ENCODE assay signal across 30 cellular contexts in genomic region chr10:102841827-102842345, GRCh38. TPM values are rescaled to one million over a fixed set of nuclear protein-coding genes. Genes with fewer than 3 reads are reported as not detected.
"Had no signal": no experiment of that assay in that cellular context is flagged by ENCODE, and none has a peak within 500 bp of the region (broad histone marks: within the 10 kb centered on the region; RNA-seq: fewer than 3 reads in every experiment).

No MANE protein-coding gene starts in this region.

- H3K36me3 Mint-ChIP-seq: memory B cell; natural killer cell treated with Interleukin-12 subunit alpha and Interleukin-12 subunit beta and Interleukin-15 and Interleukin-18, amount 100 ng/mL, for 72 hours had no signal

- H3K27me3 ChIP-seq: suprapubic skin had no signal

- ATAC-seq: esophagus mucosa; gastrocnemius medialis; mucosa of descending colon; natural killer cell treated with Interleukin-12 subunit alpha and Interleukin-12 subunit beta and Interleukin-15 and Interleukin-18, amount 100 ng/mL, for 72 hours; sciatic nerve; stimulated activated naive CD8-positive, alpha-beta T cell treated with anti-CD3 and anti-CD28 coated beads, Interleukin-15, amount 100 ng/mL, for 72 hours had no signal

- H3K9me3 Mint-ChIP-seq: natural killer cell treated with Interleukin-12 subunit alpha and Interleukin-12 subunit beta and Interleukin-15 and Interleukin-18, amount 100 ng/mL, for 72 hours had no signal

- H3K27ac ChIP-seq: dorsolateral prefrontal cortex, epithelial cell of prostate, gastrocnemius medialis, left ventricle myocardium inferior, parathyroid adenoma, suprapubic skin had no signal

- H3K4me1 Mint-ChIP-seq: memory B cell; naive B cell; neural crest cell; stimulated activated naive CD8-positive, alpha-beta T cell treated with anti-CD3 and anti-CD28 coated beads, Interleukin-15, amount 100 ng/mL, for 72 hours had no signal

- H3K9me3 ChIP-seq: gastrocnemius medialis, suprapubic skin had no signal

- H3K36me3 ChIP-seq: gastrocnemius medialis, left ventricle myocardium inferior, suprapubic skin had no signal

- H3K27ac Mint-ChIP-seq: memory B cell; mesothelial cell of epicardium; naive B cell; natural killer cell treated with Interleukin-12 subunit alpha and Interleukin-12 subunit beta and Interleukin-15 and Interleukin-18, amount 100 ng/mL, for 72 hours; progenitor cell of endocrine pancreas; stimulated activated naive CD8-positive, alpha-beta T cell treated with anti-CD3 and anti-CD28 coated beads, Interleukin-15, amount 100 ng/mL, for 72 hours had no signal

- H3K4me1 ChIP-seq: left ventricle myocardium inferior, suprapubic skin had no signal

- H3K4me3 Mint-ChIP-seq: memory B cell; mesothelial cell of epicardium; naive B cell; natural killer cell treated with Interleukin-12 subunit alpha and Interleukin-12 subunit beta and Interleukin-15 and Interleukin-18, amount 100 ng/mL, for 72 hours; neural crest cell; stimulated activated naive CD8-positive, alpha-beta T cell treated with anti-CD3 and anti-CD28 coated beads, Interleukin-15, amount 100 ng/mL, for 72 hours had no signal

- H3K4me3 ChIP-seq: dorsolateral prefrontal cortex, gastrocnemius medialis, left ventricle myocardium inferior, lung, mucosa of descending colon, smooth muscle cell, suprapubic skin had no signal

- DNase-seq: dorsolateral prefrontal cortex; effector CD4-positive, alpha-beta T cell; foreskin fibroblast; gastrocnemius medialis; head of caudate nucleus; left ventricle myocardium inferior; mucosa of descending colon; naive B cell; stimulated activated CD4-positive, alpha-beta T cell treated with anti-CD3 and anti-CD28 coated beads, Interleukin-12 subunit alpha, Interleukin-12 subunit beta, amount 100 ng/mL, for 4 hours; stimulated activated CD4-positive, alpha-beta T cell treated with anti-CD3 and anti-CD28 coated beads, Interleukin-1b, Interleukin-23, amount 100 ng/mL, for 48 hours; stimulated activated CD4-positive, alpha-beta T cell treated with anti-CD3 and anti-CD28 coated beads, Interleukin-4, amount 100 ng/mL, for 1 hour; stimulated activated CD8-positive, alpha-beta memory T cell treated with anti-CD3 and anti-CD28 coated beads, Interleukin-4, amount 100 ng/mL, for 48 hours; stimulated activated naive CD4-positive, alpha-beta T cell; stimulated activated naive CD8-positive, alpha-beta T cell treated with anti-CD3 and anti-CD28 coated beads, Interleukin-15, amount 100 ng/mL, for 72 hours; trophoblast cell had no signal

RNA-seq across cellular contexts. Expression of gene CYP17A1, which starts 4.7 kb away (rescaled TPM):
- total RNA-seq: cerebellum; glomerular endothelial cell; left ventricle myocardium inferior; natural killer cell treated with Interleukin-12 subunit alpha and Interleukin-12 subunit beta and Interleukin-15 and Interleukin-18, amount 100 ng/mL, for 72 hours; neural crest cell; progenitor cell of endocrine pancreas; smooth muscle cell; suprapubic skin; urinary bladder had no signal
